In the genomic region with DNA sequence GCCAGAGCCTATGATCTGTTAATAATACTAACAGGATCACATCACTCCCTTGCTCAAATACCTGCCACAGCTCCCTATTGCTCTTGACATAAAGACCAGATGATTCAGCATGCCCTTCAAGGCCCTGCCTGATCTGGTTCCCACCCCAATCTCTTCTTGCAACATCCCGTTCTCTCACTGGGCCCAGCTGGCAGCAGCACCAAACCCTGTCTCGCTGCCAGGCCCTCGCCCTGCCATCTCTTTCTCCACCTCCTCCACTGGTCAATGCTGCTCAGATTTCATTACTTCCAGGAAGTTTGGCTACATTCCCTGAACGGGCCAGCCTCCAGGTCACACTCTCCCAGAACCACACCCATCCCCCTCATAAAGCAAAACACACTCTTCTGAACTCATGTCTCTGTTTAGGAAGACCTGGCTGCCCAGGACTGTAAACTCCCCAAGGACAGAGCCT, we compare ENCODE assay signal across 1 cellular context.
TF ChIP-seq lines count a peak whose summit lies in the region.

No MANE protein-coding gene starts in this region.

TF ChIP-seq in HEK293, 187 proteins besides CTCF, POLR2A, EP300 and RAD21 (continued from another document):
- TF ChIP-seq, protein P1, sequence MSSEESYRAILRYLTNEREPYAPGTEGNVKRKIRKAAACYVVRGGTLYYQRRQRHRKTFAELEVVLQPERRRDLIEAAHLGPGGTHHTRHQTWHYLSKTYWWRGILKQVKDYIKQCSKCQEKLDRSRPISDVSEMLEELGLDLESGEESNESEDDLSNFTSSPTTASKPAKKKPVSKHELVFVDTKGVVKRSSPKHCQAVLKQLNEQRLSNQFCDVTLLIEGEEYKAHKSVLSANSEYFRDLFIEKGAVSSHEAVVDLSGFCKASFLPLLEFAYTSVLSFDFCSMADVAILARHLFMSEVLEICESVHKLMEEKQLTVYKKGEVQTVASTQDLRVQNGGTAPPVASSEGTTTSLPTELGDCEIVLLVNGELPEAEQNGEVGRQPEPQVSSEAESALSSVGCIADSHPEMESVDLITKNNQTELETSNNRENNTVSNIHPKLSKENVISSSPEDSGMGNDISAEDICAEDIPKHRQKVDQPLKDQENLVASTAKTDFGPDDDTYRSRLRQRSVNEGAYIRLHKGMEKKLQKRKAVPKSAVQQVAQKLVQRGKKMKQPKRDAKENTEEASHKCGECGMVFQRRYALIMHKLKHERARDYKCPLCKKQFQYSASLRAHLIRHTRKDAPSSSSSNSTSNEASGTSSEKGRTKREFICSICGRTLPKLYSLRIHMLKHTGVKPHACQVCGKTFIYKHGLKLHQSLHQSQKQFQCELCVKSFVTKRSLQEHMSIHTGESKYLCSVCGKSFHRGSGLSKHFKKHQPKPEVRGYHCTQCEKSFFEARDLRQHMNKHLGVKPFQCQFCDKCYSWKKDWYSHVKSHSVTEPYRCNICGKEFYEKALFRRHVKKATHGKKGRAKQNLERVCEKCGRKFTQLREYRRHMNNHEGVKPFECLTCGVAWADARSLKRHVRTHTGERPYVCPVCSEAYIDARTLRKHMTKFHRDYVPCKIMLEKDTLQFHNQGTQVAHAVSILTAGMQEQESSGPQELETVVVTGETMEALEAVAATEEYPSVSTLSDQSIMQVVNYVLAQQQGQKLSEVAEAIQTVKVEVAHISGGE (tag by site-specific recombination; conservative IDR thresholded peaks at IDR 0.05; ENCODE audit: low read depth), result no peak
- TF ChIP-seq ZNF16 (tag by site-specific recombination; IDR thresholded peaks at IDR 0.05; ENCODE audit: low read depth), result peak; percentile 91
- TF ChIP-seq ZNF24 (tag by site-specific recombination; IDR thresholded peaks at IDR 0.05), result peak; percentile 54; the same call in 1 of the 2 replicates
- no peak for TF ChIP-seq SCRT2 (tag by site-specific recombination; IDR thresholded peaks at IDR 0.05)
- TF ChIP-seq, protein P2, sequence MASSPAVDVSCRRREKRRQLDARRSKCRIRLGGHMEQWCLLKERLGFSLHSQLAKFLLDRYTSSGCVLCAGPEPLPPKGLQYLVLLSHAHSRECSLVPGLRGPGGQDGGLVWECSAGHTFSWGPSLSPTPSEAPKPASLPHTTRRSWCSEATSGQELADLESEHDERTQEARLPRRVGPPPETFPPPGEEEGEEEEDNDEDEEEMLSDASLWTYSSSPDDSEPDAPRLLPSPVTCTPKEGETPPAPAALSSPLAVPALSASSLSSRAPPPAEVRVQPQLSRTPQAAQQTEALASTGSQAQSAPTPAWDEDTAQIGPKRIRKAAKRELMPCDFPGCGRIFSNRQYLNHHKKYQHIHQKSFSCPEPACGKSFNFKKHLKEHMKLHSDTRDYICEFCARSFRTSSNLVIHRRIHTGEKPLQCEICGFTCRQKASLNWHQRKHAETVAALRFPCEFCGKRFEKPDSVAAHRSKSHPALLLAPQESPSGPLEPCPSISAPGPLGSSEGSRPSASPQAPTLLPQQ (tag by site-specific recombination; IDR thresholded peaks at IDR 0.05), result peak; percentile 94
- TF ChIP-seq ZNF623 (tag by site-specific recombination; IDR thresholded peaks at IDR 0.05), result no peak
- TF ChIP-seq ZFP69B (tag by site-specific recombination; IDR thresholded peaks at IDR 0.05), result peak; percentile 50; the same call in 1 of the 2 replicates
- TF ChIP-seq, protein P3, sequence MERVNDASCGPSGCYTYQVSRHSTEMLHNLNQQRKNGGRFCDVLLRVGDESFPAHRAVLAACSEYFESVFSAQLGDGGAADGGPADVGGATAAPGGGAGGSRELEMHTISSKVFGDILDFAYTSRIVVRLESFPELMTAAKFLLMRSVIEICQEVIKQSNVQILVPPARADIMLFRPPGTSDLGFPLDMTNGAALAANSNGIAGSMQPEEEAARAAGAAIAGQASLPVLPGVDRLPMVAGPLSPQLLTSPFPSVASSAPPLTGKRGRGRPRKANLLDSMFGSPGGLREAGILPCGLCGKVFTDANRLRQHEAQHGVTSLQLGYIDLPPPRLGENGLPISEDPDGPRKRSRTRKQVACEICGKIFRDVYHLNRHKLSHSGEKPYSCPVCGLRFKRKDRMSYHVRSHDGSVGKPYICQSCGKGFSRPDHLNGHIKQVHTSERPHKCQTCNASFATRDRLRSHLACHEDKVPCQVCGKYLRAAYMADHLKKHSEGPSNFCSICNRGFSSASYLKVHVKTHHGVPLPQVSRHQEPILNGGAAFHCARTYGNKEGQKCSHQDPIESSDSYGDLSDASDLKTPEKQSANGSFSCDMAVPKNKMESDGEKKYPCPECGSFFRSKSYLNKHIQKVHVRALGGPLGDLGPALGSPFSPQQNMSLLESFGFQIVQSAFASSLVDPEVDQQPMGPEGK (tag by site-specific recombination; IDR thresholded peaks at IDR 0.05), result peak; percentile 33; the same call in 1 of the 2 replicates
- TF ChIP-seq ZNF843 (tag by site-specific recombination; IDR thresholded peaks at IDR 0.05), result 0 out of 2 replicates have a peak, but pooled peaks have one; percentile 29
- 0 out of 2 replicates have a peak, but pooled peaks have one; percentile 24 for TF ChIP-seq ZBTB17 (tag by site-specific recombination; IDR thresholded peaks at IDR 0.05)
- 0 out of 2 replicates have a peak, but pooled peaks have one; percentile 24 for TF ChIP-seq KLF16 (tag by site-specific recombination; IDR thresholded peaks at IDR 0.05)
